In genomic region chr15:75517233-75517632, GRCh38 we compare ENCODE assay signal across 17 cellular contexts.
"Had no signal": no experiment of that assay in that cellular context is flagged by ENCODE, and none has a peak within 500 bp of the region (broad histone marks: within the 10 kb centered on the region; RNA-seq: fewer than 3 reads in every experiment).

No MANE protein-coding gene starts in this region.

- H3K4me2 ChIP-seq: neural progenitor cell had no signal

- H3K4me1 Mint-ChIP-seq: mesothelial cell of epicardium; neural progenitor cell; stimulated activated naive CD8-positive, alpha-beta T cell treated with anti-CD3 and anti-CD28 coated beads, Interleukin-15, amount 100 ng/mL, for 72 hours had no signal

- H3K36me3 Mint-ChIP-seq: activated naive CD4-positive, alpha-beta T cell treated with anti-CD3 and anti-CD28 coated beads, Interleukin-2, amount 50 U/mL, for 72 hours had no signal

- ATAC-seq: activated naive CD4-positive, alpha-beta T cell treated with anti-CD3 and anti-CD28 coated beads, Interleukin-2, amount 50 U/mL, for 72 hours; body of pancreas; lower lobe of right lung; stimulated activated naive CD8-positive, alpha-beta T cell treated with anti-CD3 and anti-CD28 coated beads, Interleukin-15, amount 100 ng/mL, for 72 hours; upper lobe of right lung had no signal

- H2AFZ ChIP-seq: neural progenitor cell had no signal

- H3K4me1 ChIP-seq: body of pancreas, esophagus squamous epithelium, heart left ventricle, lower lobe of right lung, neural progenitor cell, sigmoid colon, upper lobe of right lung had no signal

- H3K4me3 Mint-ChIP-seq: mesothelial cell of epicardium; neural progenitor cell; stimulated activated naive CD8-positive, alpha-beta T cell treated with anti-CD3 and anti-CD28 coated beads, Interleukin-15, amount 100 ng/mL, for 72 hours had no signal

- H3K9me3 ChIP-seq: body of pancreas, esophagus squamous epithelium, heart left ventricle, lower lobe of right lung, ovary, sigmoid colon, thoracic aorta, upper lobe of right lung had no signal

- H3K9me3 Mint-ChIP-seq: activated naive CD4-positive, alpha-beta T cell treated with anti-CD3 and anti-CD28 coated beads, Interleukin-2, amount 50 U/mL, for 72 hours; mesothelial cell of epicardium; neural progenitor cell; stimulated activated naive CD8-positive, alpha-beta T cell treated with anti-CD3 and anti-CD28 coated beads, Interleukin-15, amount 100 ng/mL, for 72 hours had no signal

- H3K27me3 ChIP-seq: body of pancreas, esophagus squamous epithelium, heart left ventricle, neural progenitor cell, ovary, sigmoid colon, upper lobe of right lung had no signal

- H3K4me3 ChIP-seq: body of pancreas, esophagus squamous epithelium, heart left ventricle, lower lobe of right lung, neural progenitor cell, ovary, sigmoid colon, thoracic aorta, upper lobe of right lung had no signal

- H3K27ac Mint-ChIP-seq: mesothelial cell of epicardium; neural progenitor cell; stimulated activated naive CD8-positive, alpha-beta T cell treated with anti-CD3 and anti-CD28 coated beads, Interleukin-15, amount 100 ng/mL, for 72 hours had no signal

- H3K27ac ChIP-seq: body of pancreas, esophagus squamous epithelium, heart left ventricle, lower lobe of right lung, neural progenitor cell, ovary, sigmoid colon, upper lobe of right lung had no signal

- DNase-seq: activated CD4-positive, CD25-positive, alpha-beta regulatory T cell treated with anti-CD3 and anti-CD28 coated beads, Interleukin-2, amount 50 U/mL, for 72 hours; activated effector memory CD4-positive, alpha-beta T cell treated with Interleukin-2 at 50 U/mL for 16 hours; activated T-cell treated with anti-CD3 and anti-CD28 coated beads, Interleukin-2, amount 50 U/mL, for 1 hour; esophagus squamous epithelium; lower lobe of right lung; stimulated activated CD4-positive, alpha-beta T cell treated with anti-CD3 and anti-CD28 coated beads, Interleukin-1b, Interleukin-23, amount 100 ng/mL, for 48 hours; stimulated activated naive CD8-positive, alpha-beta T cell treated with anti-CD3 and anti-CD28 coated beads, Interleukin-15, amount 100 ng/mL, for 72 hours; T-helper 9 cell had no signal

- H3K27me3 Mint-ChIP-seq: stimulated activated naive CD8-positive, alpha-beta T cell treated with anti-CD3 and anti-CD28 coated beads, Interleukin-15, amount 100 ng/mL, for 72 hours had no signal

- H3K36me3 ChIP-seq: neural progenitor cell, ovary had no signal
